In genomic region chr3:196128172-196128843, GRCh38 we compare ENCODE assay signal across 17 cellular contexts.
"Had no signal": no experiment of that assay in that cellular context is flagged by ENCODE, and none has a peak within 500 bp of the region (broad histone marks: within the 10 kb centered on the region; RNA-seq: fewer than 3 reads in every experiment).

No MANE protein-coding gene starts in this region.

- DNase-seq: activated CD4-positive, alpha-beta T cell treated with anti-CD3 and anti-CD28 coated beads, Interleukin-2, amount 50 U/mL, for 4 hours; activated CD4-positive, CD25-positive, alpha-beta regulatory T cell treated with anti-CD3 and anti-CD28 coated beads, Interleukin-2, amount 50 U/mL, for 72 hours; activated CD8-positive, alpha-beta memory T cell treated with anti-CD3 and anti-CD28 coated beads, Interleukin-2, amount 50 U/mL, for 4 hours; foreskin melanocyte; head of caudate nucleus; kidney glomerular epithelial cell; right cardiac atrium; stimulated activated CD4-positive, alpha-beta T cell treated with anti-CD3 and anti-CD28 coated beads, Interleukin-4, amount 100 ng/mL, for 4 hours; T1000 had no signal

- H3K36me3 ChIP-seq: ascending aorta, breast epithelium, prostate gland, thoracic aorta had no signal

- H3K36me3 Mint-ChIP-seq: natural killer cell treated with Interleukin-12 subunit alpha and Interleukin-12 subunit beta and Interleukin-15 and Interleukin-18, amount 100 ng/mL, for 72 hours had no signal

- H3K4me3 Mint-ChIP-seq: activated naive CD8-positive, alpha-beta T cell treated with anti-CD3 and anti-CD28 coated beads, Interleukin-2, amount 50 U/mL, for 24 hours; dendritic cell treated with granulocyte-macrophage colony-stimulating factor and Interleukin-4, amounts not matched to agents 40 ng/mL and 50 ng/mL, for 4 days had no signal

- H3K27ac Mint-ChIP-seq: dendritic cell treated with granulocyte-macrophage colony-stimulating factor and Interleukin-4, amounts not matched to agents 40 ng/mL and 50 ng/mL, for 4 days had no signal

- H3K4me3 ChIP-seq: ascending aorta, breast epithelium, prostate gland, smooth muscle cell, thoracic aorta had no signal

- H3K27me3 ChIP-seq: ascending aorta, breast epithelium had no signal

- H3K9me3 Mint-ChIP-seq: activated naive CD8-positive, alpha-beta T cell treated with anti-CD3 and anti-CD28 coated beads, Interleukin-2, amount 50 U/mL, for 24 hours; dendritic cell treated with granulocyte-macrophage colony-stimulating factor and Interleukin-4, amounts not matched to agents 40 ng/mL and 50 ng/mL, for 4 days; natural killer cell treated with Interleukin-12 subunit alpha and Interleukin-12 subunit beta and Interleukin-15 and Interleukin-18, amount 100 ng/mL, for 72 hours had no signal

- H3K27me3 Mint-ChIP-seq: activated naive CD8-positive, alpha-beta T cell treated with anti-CD3 and anti-CD28 coated beads, Interleukin-2, amount 50 U/mL, for 24 hours had no signal

- H3K4me2 ChIP-seq: smooth muscle cell had no signal

- H3K9me3 ChIP-seq: ascending aorta, breast epithelium, prostate gland, thoracic aorta had no signal

- H3K4me1 ChIP-seq: ascending aorta, breast epithelium, prostate gland had no signal
